In the genomic region with DNA sequence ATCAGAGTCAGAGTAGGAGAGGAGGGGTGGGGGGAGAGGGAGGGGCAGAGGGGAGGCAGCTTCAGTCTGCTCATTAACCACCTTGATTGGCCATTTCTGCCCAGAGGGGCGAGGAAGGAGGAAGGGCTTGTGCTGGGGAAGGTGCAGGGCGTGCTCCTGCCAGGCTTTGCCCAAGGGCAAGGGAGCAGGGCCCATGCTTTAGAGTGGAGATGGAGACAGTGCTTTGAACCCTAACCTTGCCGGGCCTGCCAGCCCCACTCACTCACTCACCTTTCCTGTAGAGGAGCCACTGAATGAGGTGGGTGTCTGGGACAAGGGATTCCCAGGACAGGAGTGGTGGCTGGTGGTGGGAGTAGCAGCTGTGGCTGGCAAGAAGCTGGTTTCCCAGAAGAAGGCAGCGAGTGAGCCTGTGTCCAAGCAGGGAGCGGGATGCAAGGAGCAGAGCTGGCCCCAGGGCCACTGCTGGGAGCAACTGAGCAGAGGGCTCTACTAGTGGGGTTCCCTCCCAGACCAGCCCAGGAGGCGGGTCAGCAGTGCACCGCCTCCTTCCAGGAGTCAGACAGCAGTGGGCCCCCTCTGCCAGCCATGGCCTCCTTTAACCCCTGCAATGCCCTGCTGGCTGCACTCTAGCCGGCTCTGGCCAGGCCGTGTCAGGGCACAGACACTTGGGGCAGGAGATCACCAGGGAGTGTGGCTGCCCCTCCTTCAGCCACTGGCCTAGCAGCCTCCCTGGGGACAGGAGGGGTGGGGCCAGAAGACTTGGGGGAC, we compare ENCODE assay signal across 23 cellular contexts. TPM values are rescaled to one million over a fixed set of nuclear protein-coding genes. Genes with fewer than 3 reads are reported as not detected.
A peak's percentile ranks its signal among the peaks of the same experiment; 100 is the strongest.
DNase-seq lines count a peak whose midpoint lies in the region; ATAC-seq and TF ChIP-seq lines count a peak whose summit lies in the region.
"Had no signal": no experiment of that assay in that cellular context is flagged by ENCODE, and none has a peak within 500 bp of the region (broad histone marks: within the 10 kb centered on the region; RNA-seq: fewer than 3 reads in every experiment).

No MANE protein-coding gene starts in this region.

- POLR2A ChIA-PET in activated CD4-positive, alpha-beta T cell treated with anti-CD3 and anti-CD28 coated beads, Interleukin-2, amount 10 ng/mL, durations not matched to agents 7 days and 5 days (lab: Charles Lee), result no interaction called here

- no peaks in the 10 kb centered on the region for H3K36me3 Mint-ChIP-seq in activated CD4-positive, alpha-beta T cell treated with anti-CD3 and anti-CD28 coated beads, Interleukin-2, amount 10 ng/mL, durations not matched to agents 7 days and 5 days (ENCODE audit: low read depth)
- no peaks in the 10 kb centered on the region for H3K36me3 Mint-ChIP-seq in neural progenitor cell
- H3K36me3 Mint-ChIP-seq: CD4-positive, CD25-positive, alpha-beta regulatory T cell had no signal

- peak overlapping the region; percentile 13 for H3K27ac Mint-ChIP-seq in activated CD4-positive, alpha-beta T cell treated with anti-CD3 and anti-CD28 coated beads, Interleukin-2, amount 10 ng/mL, durations not matched to agents 7 days and 5 days
- no peak overlapping the region for H3K27ac Mint-ChIP-seq in neural progenitor cell
- H3K27ac Mint-ChIP-seq: CD4-positive, CD25-positive, alpha-beta regulatory T cell had no signal

- TF ChIP-seq CTCF in neural progenitor cell (IDR thresholded peaks at IDR 0.05), result no peak

- no peaks in the 10 kb centered on the region for H3K36me3 ChIP-seq in neural progenitor cell
- H3K36me3 ChIP-seq: SJSA1 had no signal

- peaks cover 10% of the 10 kb centered on the region for H3K27me3 Mint-ChIP-seq in activated CD4-positive, alpha-beta T cell treated with anti-CD3 and anti-CD28 coated beads, Interleukin-2, amount 10 ng/mL, durations not matched to agents 7 days and 5 days
- H3K27me3 Mint-ChIP-seq in neural progenitor cell (ENCODE audit: insufficient read depth, low read depth), result peaks cover 12% of the 10 kb centered on the region

- CTCF ChIA-PET in activated CD4-positive, alpha-beta T cell treated with anti-CD3 and anti-CD28 coated beads, Interleukin-2, amount 10 ng/mL, durations not matched to agents 7 days and 5 days (lab: Charles Lee), result interaction anchor here (0.8 kb wide), 1 partner anchor 30 kb away, joined by 3 read pairs; no protein-coding TSS in a partner anchor

- no peaks in the 10 kb centered on the region for H3F3A ChIP-seq in neural progenitor cell (ENCODE audit: low read depth)

- no peaks in the 10 kb centered on the region for H4K20me1 ChIP-seq in neural progenitor cell (ENCODE audit: low read depth)

- H3K4me3 Mint-ChIP-seq in activated CD4-positive, alpha-beta T cell treated with anti-CD3 and anti-CD28 coated beads, Interleukin-2, amount 10 ng/mL, durations not matched to agents 7 days and 5 days, result no peak overlapping the region
- H3K4me3 Mint-ChIP-seq in neural progenitor cell, result no peak overlapping the region
- H3K4me3 Mint-ChIP-seq: CD4-positive, CD25-positive, alpha-beta regulatory T cell had no signal

- no peak overlapping the region for H2AFZ ChIP-seq in neural progenitor cell (replicated peaks)
- H2AFZ ChIP-seq: GM23248 had no signal

- H3K9ac ChIP-seq in neural progenitor cell, result no peak overlapping the region
- H3K9ac ChIP-seq: GM23248 had no signal

- peaks cover 13% of the 10 kb centered on the region for H3K4me1 Mint-ChIP-seq in activated CD4-positive, alpha-beta T cell treated with anti-CD3 and anti-CD28 coated beads, Interleukin-2, amount 10 ng/mL, durations not matched to agents 7 days and 5 days
- H3K4me1 Mint-ChIP-seq in neural progenitor cell, result peaks cover 3% of the 10 kb centered on the region

- DNase-seq in activated CD4-positive, alpha-beta T cell treated with anti-CD3 and anti-CD28 coated beads, Interleukin-2, amount 10 ng/mL, durations not matched to agents 7 days and 5 days, result no peak
- no peak for DNase-seq in activated CD4-positive, alpha-beta T cell treated with anti-CD3 and anti-CD28 coated beads, Interleukin-2, amount 50 U/mL, for 4 hours
- DNase-seq in ecto neural progenitor cell (ENCODE audit: low spot score) (peak; percentile 52), neural progenitor cell (ENCODE audit: low spot score) (no peak), NCI-H69 (lab: John Stamatoyannopoulos, UW) (no peak), middle frontal gyrus (ENCODE audit: extremely low spot score, low spot score) (no peak)
- DNase-seq in stimulated activated CD4-positive, alpha-beta T cell treated with anti-CD3 and anti-CD28 coated beads, Interleukin-15, amount 100 ng/mL, for 24 hours, result no peak
- DNase-seq: AML-193; CD4-positive, CD25-positive, alpha-beta regulatory T cell; COR-L47; DMS 273 treated with DMSO at 0.1 percent for 48 hours; GM23248; KG1; MV-4-11; NCI-H1417; NCI-H187; NCI-H2107; NCI-H2227 treated with DMSO at 0.1 percent for 48 hours; NCI-H524 treated with DMSO at 0.1 percent for 48 hours had no signal

- no peaks in the 10 kb centered on the region for H3K9me3 ChIP-seq in neural progenitor cell (ENCODE audit: low read depth)
- H3K9me3 ChIP-seq: SJSA1 had no signal

- H3K4me1 ChIP-seq in neural progenitor cell, result peaks cover 11% of the 10 kb centered on the region

- H3K27ac ChIP-seq in neural progenitor cell, result no peak overlapping the region
- H3K27ac ChIP-seq: 22Rv1, GM23248, SJSA1 had no signal

- H3K79me2 ChIP-seq in neural progenitor cell (ENCODE audit: low read depth), result no peaks in the 10 kb centered on the region

- H3K4me3 ChIP-seq in neural progenitor cell, result no peak overlapping the region
- H3K4me3 ChIP-seq: GM23248, SJSA1 had no signal

- peaks cover 24% of the 10 kb centered on the region for H3K27me3 ChIP-seq in neural progenitor cell
- H3K27me3 ChIP-seq: SJSA1 had no signal

- H3K9me3 Mint-ChIP-seq in activated CD4-positive, alpha-beta T cell treated with anti-CD3 and anti-CD28 coated beads, Interleukin-2, amount 10 ng/mL, durations not matched to agents 7 days and 5 days, result no peaks in the 10 kb centered on the region
- no peaks in the 10 kb centered on the region for H3K9me3 Mint-ChIP-seq in neural progenitor cell

- no peak for ATAC-seq in GM19324 (IDR thresholded peaks at IDR 0.05; ENCODE audit: low FRiP score, unreplicated experiment)
- ATAC-seq: Panc1 had no signal

- H3K4me2 ChIP-seq in neural progenitor cell, result peak overlapping the region; percentile 31

RNA-seq across cellular contexts. Expression of a gene that starts 3.6 kb away (rescaled TPM):
- 1 to 10 TPM; 2.1 to 2.7 TPM for total RNA-seq in activated CD4-positive, alpha-beta T cell treated with anti-CD3 and anti-CD28 coated beads, Interleukin-2, amount 10 ng/mL, durations not matched to agents 7 days and 5 days
- not detected in 2 replicates for total RNA-seq in neural progenitor cell (ENCODE audit: low replicate concordance)
- total RNA-seq: GM23248, SJSA1 had no signal
